ENCODE assay signal across 1 cellular context in the genomic region with DNA sequence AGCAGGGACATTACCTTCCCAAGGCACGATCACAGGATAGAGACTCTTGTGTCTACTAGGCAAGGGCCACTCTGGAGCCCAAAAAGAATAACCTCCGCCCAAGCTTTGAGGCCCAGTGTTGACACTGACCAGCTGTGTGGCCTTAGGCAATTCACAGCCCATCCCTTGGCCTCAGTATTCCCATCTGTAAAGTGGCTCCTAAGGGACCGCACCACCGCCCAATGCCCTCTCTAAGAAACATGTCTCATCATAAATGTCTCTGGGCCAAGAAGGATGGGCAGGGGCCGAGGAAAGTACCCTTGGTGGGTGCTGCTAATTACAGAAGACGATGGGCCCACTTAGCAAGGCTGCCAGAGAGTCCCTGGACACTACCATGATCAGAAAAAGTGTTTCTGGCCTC.
TF ChIP-seq lines count a peak whose summit lies in the region.

No MANE protein-coding gene starts in this region.

TF ChIP-seq in K562, 482 proteins besides CTCF, POLR2A, EP300 and RAD21:
- TF ChIP-seq BCOR (IDR thresholded peaks at IDR 0.05) = peak; percentile 58
- TF ChIP-seq RBM25 (IDR thresholded peaks at IDR 0.05; ENCODE audit: low read depth, low read length, severe bottlenecking) = peak; percentile 72
- no peak for TF ChIP-seq KAT7 (CRISPR knock-in tag; IDR thresholded peaks at IDR 0.05; ENCODE audit: borderline replicate concordance)
TF ChIP-seq in K562: peak in this region for 2.
